ENCODE assay signal across 9 cellular contexts in genomic region chr9:107246259-107247254, GRCh38. TPM values are rescaled to one million over a fixed set of nuclear protein-coding genes. Genes with fewer than 3 reads are reported as not detected.
DNase-seq lines count a peak whose midpoint lies in the region; ATAC-seq, FAIRE-seq and TF ChIP-seq lines count a peak whose summit lies in the region.
"Had no signal": no experiment of that assay in that cellular context is flagged by ENCODE, and none has a peak within 500 bp of the region (broad histone marks: within the 10 kb centered on the region; RNA-seq: fewer than 3 reads in every experiment).

No MANE protein-coding gene starts in this region.

- H3K27ac ChIP-seq in K562 (ENCODE audit: extremely low read depth, low read depth, low read length) (no peak overlapping the region), tibial artery (no peak overlapping the region), esophagus muscularis mucosa (replicated peaks in 1 of 4) (no peak overlapping the region)

- no peak for ATAC-seq in activated CD4-positive, alpha-beta T cell treated with anti-CD3 and anti-CD28 coated beads for 36 hours
- ATAC-seq in K562, result peak; percentile 80

- no peaks in the 10 kb centered on the region for H3K9me1 ChIP-seq in K562 (ENCODE audit: control insufficient read depth, insufficient read depth, low read length)

- TF ChIP-seq EP300 in K562 (IDR thresholded peaks at IDR 0.05; ENCODE audit: low read length), result no peak
- TF ChIP-seq EP300 in esophagus muscularis mucosa (IDR thresholded peaks at IDR 0.05), result no peak

- peak; percentile 27 for DNase-seq in activated CD4-positive, alpha-beta T cell treated with anti-CD3 and anti-CD28 coated beads for 36 hours
- DNase-seq in activated CD4-positive, alpha-beta T cell treated with anti-CD3 and anti-CD28 coated beads, Interleukin-2, amount 50 U/mL, for 4 hours, result no peak
- peak; percentile 22 for DNase-seq in NCI-H2029 (lab: John Stamatoyannopoulos, UW)
- DNase-seq in K562 (ENCODE audit: extremely low read depth in 1 of 4, low spot score in 3 of 4), result peak in 3 of 4 experiments; percentile 12 to 43 (median 23)
- DNase-seq in nephron progenitor cell, result peak; percentile 15
- no peak for DNase-seq in tibial artery
- DNase-seq in glomerular visceral epithelial cell (ENCODE audit: extremely low spot score), result no peak
- no peak for DNase-seq in esophagus muscularis mucosa (ENCODE audit: extremely low spot score)
- DNase-seq: activated effector memory CD4-positive, alpha-beta T cell treated with Interleukin-2 at 50 U/mL for 16 hours had no signal

- no peak for TF ChIP-seq RAD21 in K562 (CRISPR knock-in tag; conservative IDR thresholded peaks at IDR 0.05 in 1 of 2, IDR thresholded peaks at IDR 0.05 in 1 of 2)

- no peak overlapping the region for H3K27ac Mint-ChIP-seq in activated CD4-positive, alpha-beta T cell treated with anti-CD3 and anti-CD28 coated beads for 36 hours
- H3K27ac Mint-ChIP-seq in nephron progenitor cell, result no peak overlapping the region

- TF ChIP-seq CTCF in K562 (IDR thresholded peaks at IDR 0.05 in 2 of 3, conservative IDR thresholded peaks at IDR 0.05 in 1 of 3; ENCODE audit: insufficient read depth in 2 of 3, low read depth in 1 of 3, low read length in 3 of 3) (peak; percentile 26 to 34 (median 33); a peak in 2 of 6 replicates), nephron progenitor cell (IDR thresholded peaks at IDR 0.05) (no peak), tibial artery (IDR thresholded peaks at IDR 0.05) (no peak), esophagus muscularis mucosa (IDR thresholded peaks at IDR 0.05) (no peak)

- H3K9me3 ChIP-seq in K562 (replicated peaks; ENCODE audit: control insufficient read depth, insufficient read depth, low read depth, low read length) (peaks cover 2% of the 10 kb centered on the region; the same call in 1 of the 2 replicates), tibial artery (no peaks in the 10 kb centered on the region), esophagus muscularis mucosa (no peaks in the 10 kb centered on the region)

- no TSS peak for BruUV-seq in K562 (replicated peaks; lab: Mats Ljungman, UMichigan)

- H3K79me2 ChIP-seq in K562 (ENCODE audit: control insufficient read depth, insufficient read depth, low read length), result no peaks in the 10 kb centered on the region

- WGBS in K562 (ENCODE audit: insufficient coverage, low coverage, missing lambda C conversion rate), result 20% methylated on average over 5 of the region's 5 CpGs
- WGBS in esophagus muscularis mucosa, result 92% methylated on average over 5 of the region's 5 CpGs

- in situ Hi-C loops in K562 (cut with MboI), result no loop called here

- H3K36me3 ChIP-seq in K562 (ENCODE audit: control insufficient read depth, insufficient read depth, low read length) (no peaks in the 10 kb centered on the region), tibial artery (no peaks in the 10 kb centered on the region), esophagus muscularis mucosa (no peaks in the 10 kb centered on the region)

- H4K20me1 ChIP-seq in K562 (replicated peaks; ENCODE audit: control insufficient read depth, insufficient read depth, low read length), result no peaks in the 10 kb centered on the region

- H3K4me3 ChIP-seq in K562 (no peak overlapping the region), tibial artery (no peak overlapping the region), esophagus muscularis mucosa (no peak overlapping the region)

- H3K4me2 ChIP-seq in K562 (ENCODE audit: insufficient read depth, low read length), result peak overlapping the region; percentile 19; the same call in 1 of the 2 replicates

- H3K36me3 Mint-ChIP-seq in activated CD4-positive, alpha-beta T cell treated with anti-CD3 and anti-CD28 coated beads for 36 hours (ENCODE audit: low read depth), result no peaks in the 10 kb centered on the region
- H3K36me3 Mint-ChIP-seq in nephron progenitor cell (ENCODE audit: low read depth), result no peaks in the 10 kb centered on the region

- H3K9ac ChIP-seq in K562 (ENCODE audit: insufficient read depth in 1 of 2, low read depth in 2 of 2, low read length in 2 of 2), result no peak overlapping the region

- H3K4me1 ChIP-seq in K562 (replicated peaks in 1 of 2; ENCODE audit: control insufficient read depth in 2 of 2, insufficient read depth in 2 of 2, low read length in 2 of 2), result no peaks in the 10 kb centered on the region; a peak in 1 of 5 replicates
- peaks cover 0 to 8% (median 2%) of the 10 kb centered on the region in 4 donors for H3K4me1 ChIP-seq in tibial artery
- H3K4me1 ChIP-seq in esophagus muscularis mucosa, result peaks cover 5 to 8% (median 7%) of the 10 kb centered on the region in 4 donors

- H3K4me3 Mint-ChIP-seq in activated CD4-positive, alpha-beta T cell treated with anti-CD3 and anti-CD28 coated beads for 36 hours, result no peak overlapping the region
- no peak overlapping the region for H3K4me3 Mint-ChIP-seq in nephron progenitor cell

- H3K27me3 ChIP-seq in K562 (ENCODE audit: control insufficient read depth in 2 of 2, insufficient read depth in 2 of 2, low read length in 2 of 2) (peaks cover 5 to 10% of the 10 kb centered on the region in 2 experiments; a peak in 3 of 5 replicates), tibial artery (no peaks in the 10 kb centered on the region), esophagus muscularis mucosa (no peaks in the 10 kb centered on the region)

- intact Hi-C loops in activated CD4-positive, alpha-beta T cell treated with anti-CD3 and anti-CD28 coated beads for 36 hours (cut with DNase I, micrococcal nuclease), result no loop called here
- intact Hi-C loops in K562 (cut with micrococcal nuclease) (no loop called here), tibial artery (cut with DNase I; ENCODE audit: low total_unique reads) (no loop called here), esophagus muscularis mucosa (cut with DNase I) (no loop called here)

- no peak for TF ChIP-seq POLR2A in K562 (conservative IDR thresholded peaks at IDR 0.05)
- no peak for TF ChIP-seq POLR2A in esophagus muscularis mucosa (IDR thresholded peaks at IDR 0.05; ENCODE audit: low read depth)

- FAIRE-seq in K562 (lab: Jason Lieb, UNC), result no peak

- CTCF ChIA-PET in activated CD4-positive, alpha-beta T cell treated with anti-CD3 and anti-CD28 coated beads for 36 hours (lab: Charles Lee), result no interaction called here
- CTCF ChIA-PET in K562 (lab: Yijun Ruan, JAX; ENCODE audit: low intra/inter-chr PET ratio), result no interaction called here

- H3K27me3 Mint-ChIP-seq in activated CD4-positive, alpha-beta T cell treated with anti-CD3 and anti-CD28 coated beads for 36 hours, result no peaks in the 10 kb centered on the region
- peaks cover 3% of the 10 kb centered on the region for H3K27me3 Mint-ChIP-seq in nephron progenitor cell (ENCODE audit: low read depth, poor library complexity)

- H2AFZ ChIP-seq in K562 (ENCODE audit: low read depth, low read length), result no peak overlapping the region; the same call in 1 of the 2 replicates

- POLR2A ChIA-PET in activated CD4-positive, alpha-beta T cell treated with anti-CD3 and anti-CD28 coated beads for 36 hours (lab: Charles Lee), result no interaction called here
- POLR2A ChIA-PET in K562 (lab: Yijun Ruan, JAX), result no interaction called here

- peaks cover 32% of the 10 kb centered on the region for H3K4me1 Mint-ChIP-seq in activated CD4-positive, alpha-beta T cell treated with anti-CD3 and anti-CD28 coated beads for 36 hours
- peaks cover 40% of the 10 kb centered on the region for H3K4me1 Mint-ChIP-seq in nephron progenitor cell

- no peaks in the 10 kb centered on the region for H3K9me3 Mint-ChIP-seq in activated CD4-positive, alpha-beta T cell treated with anti-CD3 and anti-CD28 coated beads for 36 hours (ENCODE audit: low read depth)
- H3K9me3 Mint-ChIP-seq in nephron progenitor cell, result no peaks in the 10 kb centered on the region

TF ChIP-seq in K562, 482 proteins besides CTCF, POLR2A, EP300 and RAD21 (continues in another document):
- TF ChIP-seq CTCFL (IDR thresholded peaks at IDR 0.05; ENCODE audit: borderline replicate concordance, insufficient read depth, low read depth, low read length, poor library complexity, severe bottlenecking) (no peak), FOXM1 (IDR thresholded peaks at IDR 0.05; ENCODE audit: low read depth) (peak; percentile 33; the same call in 1 of the 2 replicates), FOXM1 (CRISPR knock-in tag; IDR thresholded peaks at IDR 0.05; ENCODE audit: low read depth) (no peak), IRF2 (CRISPR knock-in tag; IDR thresholded peaks at IDR 0.05) (peak; percentile 88; the same call in 1 of the 2 replicates)

RNA-seq across cellular contexts. Expression of gene RAD23B, which starts 36.5 kb away (rescaled TPM):
- total RNA-seq in activated CD4-positive, alpha-beta T cell treated with anti-CD3 and anti-CD28 coated beads for 36 hours, result 100 to 1,000 TPM; 114 to 188 TPM
- 35.9 and 44.5 TPM in 2 replicates for total RNA-seq in K562 (2011; cell fraction: chromatin; rRNA removed; ENCODE audit: low replicate concordance)
- 23.2 and 23.3 TPM in 2 replicates for total RNA-seq in K562 (2011; cell fraction: nucleolus; rRNA removed)
- 33.0 and 46.1 TPM in 2 replicates for total RNA-seq in K562 (2011; cell fraction: nucleoplasm; rRNA removed)
- total RNA-seq in K562 (2014; rRNA removed) (43.9 and 47.6 TPM in 2 replicates), K562 (2014; rRNA removed; fragmentation: Illumina TruSeq; extraction: Trizol) (133 and 144 TPM in 2 replicates), K562 (2015; rRNA removed; fragmentation: Illumina TruSeq; extraction: Trizol) (108 and 114 TPM in 2 replicates), K562 (2021) (129 and 134 TPM in 2 replicates), esophagus muscularis mucosa (100 to 1,000 TPM in 2 of 4 donors, 10 to 100 TPM in 2; 64.4 to 110 (median 88.1) TPM)
- polyA plus RNA-seq in K562 (2011; rRNA removed) (128 and 165 TPM in 2 replicates), K562 (2014; fragmentation: Illumina TruSeq; extraction: Trizol) (141 and 184 TPM in 2 replicates), K562 (2014; fragmentation: Nextera tagmentation; extraction: Ambion mirVana) (10 to 100 TPM; 14.5 to 30.4 TPM), K562 (2014; rRNA removed) (86.3 and 86.9 TPM in 2 replicates)
- 87.8 and 95.1 TPM in 2 replicates for polyA plus RNA-seq in K562 (2011; cell fraction: cytosol; rRNA removed)
- 40.4 and 42.4 TPM in 2 replicates for polyA plus RNA-seq in K562 (2011; cell fraction: nucleus; rRNA removed)
- polyA plus RNA-seq in K562 (2012), result 61.4 and 102 TPM in 2 replicates
- polyA minus RNA-seq in K562 (2011; rRNA and poly(A)+ RNA removed), result 139 and 204 TPM in 2 replicates
- 116 and 172 TPM in 2 replicates for polyA minus RNA-seq in K562 (2011; cell fraction: cytosol; rRNA and poly(A)+ RNA removed)
- polyA minus RNA-seq in K562 (2011; cell fraction: nucleus; rRNA and poly(A)+ RNA removed), result 19.4 and 33.5 TPM in 2 replicates

Comparison
In these comparisons a context has a peak if more than half of its experiments do, and no peak if none do; other contexts are left out.
1. DNase-seq: peak in activated CD4-positive, alpha-beta T cell treated with anti-CD3 and anti-CD28 coated beads for 36 hours (single experiment), NCI-H2029 (single experiment), K562 (3 of 4) and nephron progenitor cell (single experiment); none in activated CD4-positive, alpha-beta T cell treated with anti-CD3 and anti-CD28 coated beads, Interleukin-2, amount 50 U/mL, for 4 hours (0 of 2), tibial artery (0 of 2), glomerular visceral epithelial cell (single experiment) and esophagus muscularis mucosa (single experiment).
2. CTCF ChIP-seq: peak in K562 (3 of 3); none in nephron progenitor cell (single experiment), tibial artery (0 of 2) and esophagus muscularis mucosa (0 of 3).